14 cellular contexts compared by ENCODE assay signal in genomic region chr5:109558364-109558763, GRCh38.
"Had no signal": no experiment of that assay in that cellular context is flagged by ENCODE, and none has a peak within 500 bp of the region (broad histone marks: within the 10 kb centered on the region; RNA-seq: fewer than 3 reads in every experiment).

No MANE protein-coding gene starts in this region.

- H3K4me3 Mint-ChIP-seq: activated CD8-positive, alpha-beta memory T cell treated with anti-CD3 and anti-CD28 coated beads, Interleukin-2, amount 10 ng/mL, durations not matched to agents 7 days and 5 days; activated T-cell treated with anti-CD3 and anti-CD28 coated beads, Interleukin-2, amount 50 U/mL, for 24 hours; neural crest cell had no signal

- H3K36me3 Mint-ChIP-seq: activated CD8-positive, alpha-beta memory T cell treated with anti-CD3 and anti-CD28 coated beads, Interleukin-2, amount 10 ng/mL, durations not matched to agents 7 days and 5 days had no signal

- H3K4me1 Mint-ChIP-seq: neural crest cell had no signal

- H3K4me3 ChIP-seq: esophagus muscularis mucosa, left ventricle myocardium inferior, pancreas, SJCRH30 had no signal

- ATAC-seq: activated CD4-positive, CD25-positive, alpha-beta regulatory T cell treated with anti-CD3 and anti-CD28 coated beads, Interleukin-2, amount 50 U/mL, for 24 hours; activated CD8-positive, alpha-beta memory T cell treated with anti-CD3 and anti-CD28 coated beads, Interleukin-2, amount 10 ng/mL, durations not matched to agents 7 days and 5 days; pancreas had no signal

- H3K4me1 ChIP-seq: left ventricle myocardium inferior, pancreas, SJCRH30 had no signal

- H3K27ac ChIP-seq: brain microvascular endothelial cell, esophagus muscularis mucosa, left ventricle myocardium inferior, pancreas, SJCRH30 had no signal

- DNase-seq: activated CD8-positive, alpha-beta memory T cell treated with anti-CD3 and anti-CD28 coated beads, Interleukin-2, amount 10 ng/mL, durations not matched to agents 7 days and 5 days; activated gamma-delta T cell; activated T-cell treated with anti-CD3 and anti-CD28 coated beads, Interleukin-2, amount 50 U/mL, for 24 hours; foreskin fibroblast; kidney; left ventricle myocardium inferior; pancreas; SJCRH30; stimulated activated CD4-positive, alpha-beta T cell treated with anti-CD3 and anti-CD28 coated beads, Interleukin-4, amount 100 ng/mL, for 4 hours; trophoblast cell had no signal

- FAIRE-seq: kidney, pancreas had no signal

- H3K27ac Mint-ChIP-seq: activated CD8-positive, alpha-beta memory T cell treated with anti-CD3 and anti-CD28 coated beads, Interleukin-2, amount 10 ng/mL, durations not matched to agents 7 days and 5 days; activated T-cell treated with anti-CD3 and anti-CD28 coated beads, Interleukin-2, amount 50 U/mL, for 24 hours had no signal

- H3K9me3 ChIP-seq: esophagus muscularis mucosa, pancreas, SJCRH30 had no signal

- H3K27me3 ChIP-seq: brain microvascular endothelial cell, esophagus muscularis mucosa, pancreas, SJCRH30 had no signal
